23 cellular contexts compared by ENCODE assay signal in genomic region chr2:13522096-13522495, GRCh38.
"Had no signal": no experiment of that assay in that cellular context is flagged by ENCODE, and none has a peak within 500 bp of the region (broad histone marks: within the 10 kb centered on the region; RNA-seq: fewer than 3 reads in every experiment).

No MANE protein-coding gene starts in this region.

- H3K9me3 ChIP-seq: ascending aorta, Peyer's patch had no signal

- H3K4me1 ChIP-seq: ascending aorta, Peyer's patch, SJSA1 had no signal

- H3K27me3 ChIP-seq: ascending aorta, cardiac muscle cell, Peyer's patch, SJSA1 had no signal

- DNase-seq: activated CD4-positive, alpha-beta T cell treated with anti-CD3 and anti-CD28 coated beads for 48 hours; activated CD4-positive, alpha-beta T cell treated with anti-CD3 and anti-CD28 coated beads, Interleukin-2, amount 50 U/mL, for 4 hours; activated CD4-positive, CD25-positive, alpha-beta regulatory T cell treated with anti-CD3 and anti-CD28 coated beads, Interleukin-2, amount 50 U/mL, for 72 hours; activated CD8-positive, alpha-beta memory T cell treated with anti-CD3 and anti-CD28 coated beads, Interleukin-2, amount 50 U/mL, for 48 hours; activated CD8-positive, alpha-beta T cell treated with anti-CD3 and anti-CD28 coated beads, Interleukin-2, amount 10 ng/mL, durations not matched to agents 7 days and 5 days; activated naive CD4-positive, alpha-beta T cell; activated T-cell treated with anti-CD3 and anti-CD28 coated beads, Interleukin-2, amount 50 U/mL, for 1 hour; Karpas-422; NCI-H1048; NCI-H2029; NCI-H2107; NCI-H2171 treated with DMSO at 0.1 percent for 48 hours; NCI-H226; NCI-H526 treated with DMSO at 0.1 percent for 48 hours; NCI-H82; NK-92 treated with Interleukin-12 subunit alpha and Interleukin-12 subunit beta, amount 100 ng/mL, for 24 hours; OCI-M1; Peyer's patch; SHP77 had no signal

- H3K36me3 ChIP-seq: ascending aorta, cardiac muscle cell, Peyer's patch, SJSA1 had no signal

- ATAC-seq: activated CD8-positive, alpha-beta T cell treated with anti-CD3 and anti-CD28 coated beads, Interleukin-2, amount 10 ng/mL, durations not matched to agents 7 days and 5 days; WTC11 had no signal

- H3K27ac ChIP-seq: ascending aorta, cardiac muscle cell, Peyer's patch, SJSA1 had no signal

- H3K4me3 ChIP-seq: ascending aorta, cardiac muscle cell, Peyer's patch, SJSA1 had no signal
